10 cellular contexts compared by ENCODE assay signal in the genomic region with DNA sequence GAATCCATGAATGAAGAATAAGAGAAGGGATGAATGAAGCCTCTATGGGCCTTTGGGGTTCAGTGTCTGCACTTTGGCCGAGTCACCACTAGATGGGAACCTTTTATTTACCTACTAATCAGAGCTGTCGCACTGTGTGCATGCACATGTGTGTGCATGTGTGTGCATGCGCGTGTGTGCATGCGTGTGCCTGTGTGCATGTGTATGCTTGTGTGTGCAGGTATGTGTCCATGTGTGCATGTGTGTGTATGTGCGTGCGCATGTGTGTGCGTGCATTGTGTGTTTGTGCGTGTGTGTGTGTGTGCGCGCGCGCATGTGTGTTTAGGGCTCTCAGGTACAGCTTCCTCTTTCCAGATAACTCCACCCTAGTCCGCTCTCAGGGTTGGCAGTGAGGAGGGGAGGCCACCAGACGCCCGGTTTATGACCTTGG. TPM values are rescaled to one million over a fixed set of nuclear protein-coding genes. Genes with fewer than 3 reads are reported as not detected.
DNase-seq lines count a peak whose midpoint lies in the region; ATAC-seq, FAIRE-seq and TF ChIP-seq lines count a peak whose summit lies in the region.
"Had no signal": no experiment of that assay in that cellular context is flagged by ENCODE, and none has a peak within 500 bp of the region (broad histone marks: within the 10 kb centered on the region; RNA-seq: fewer than 3 reads in every experiment).

No MANE protein-coding gene starts in this region.

- H3K36me3 Mint-ChIP-seq in activated CD4-positive, alpha-beta memory T cell treated with anti-CD3 and anti-CD28 coated beads for 36 hours, result peaks cover 9% of the 10 kb centered on the region
- H3K36me3 Mint-ChIP-seq in natural killer cell treated with Interleukin-12 subunit alpha and Interleukin-12 subunit beta and Interleukin-15 and Interleukin-18, amount 100 ng/mL, for 72 hours, result peaks cover 12% of the 10 kb centered on the region

- no peaks in the 10 kb centered on the region for H3K4me1 Mint-ChIP-seq in activated CD4-positive, alpha-beta memory T cell treated with anti-CD3 and anti-CD28 coated beads for 36 hours (ENCODE audit: low read depth)
- H3K4me1 Mint-ChIP-seq in natural killer cell treated with Interleukin-12 subunit alpha and Interleukin-12 subunit beta and Interleukin-15 and Interleukin-18, amount 100 ng/mL, for 72 hours (ENCODE audit: low read depth in 2 of 2), result peaks cover 0 to 4% of the 10 kb centered on the region in 2 donors

- H3K9me3 Mint-ChIP-seq in activated CD4-positive, alpha-beta memory T cell treated with anti-CD3 and anti-CD28 coated beads for 36 hours, result peaks cover 44% of the 10 kb centered on the region
- H3K9me3 Mint-ChIP-seq in natural killer cell treated with Interleukin-12 subunit alpha and Interleukin-12 subunit beta and Interleukin-15 and Interleukin-18, amount 100 ng/mL, for 72 hours, result peaks cover 11% of the 10 kb centered on the region

- H3K9ac ChIP-seq in DND-41 (ENCODE audit: low read depth, low read length), result no peak overlapping the region
- H3K9ac ChIP-seq in HepG2 (ENCODE audit: insufficient read depth, low read depth, low read length), result no peak overlapping the region

- intact Hi-C loops in activated CD4-positive, alpha-beta memory T cell treated with anti-CD3 and anti-CD28 coated beads for 36 hours (cut with micrococcal nuclease), result loop anchor here (1.0 kb wide), 1 partner anchor 30 kb away; no protein-coding TSS in a partner anchor
- intact Hi-C loops in HepG2 (cut with micrococcal nuclease; ENCODE audit: unreplicated experiment), result no loop called here

- no peaks in the 10 kb centered on the region for H3K4me1 ChIP-seq in DND-41 (ENCODE audit: insufficient read depth, low read length)
- no peaks in the 10 kb centered on the region for H3K4me1 ChIP-seq in HepG2 (ENCODE audit: insufficient read depth, low read length)

- no peak overlapping the region for H3K4me3 ChIP-seq in DND-41 (ENCODE audit: low read depth in 1 of 2, low read length in 2 of 2)
- H3K4me3 ChIP-seq in HepG2 (replicated peaks in 1 of 3; ENCODE audit: insufficient read depth in 1 of 3, low read depth in 2 of 3, low read length in 3 of 3), result no peak overlapping the region

- ATAC-seq in DND-41 (ENCODE audit: insufficient read depth, low read depth) (0 out of 3 replicates have a peak, but pooled peaks have one; percentile 39), HepG2 (peak; percentile 71), GM18867 (IDR thresholded peaks at IDR 0.05; ENCODE audit: unreplicated experiment) (no peak)
- no peak for ATAC-seq in natural killer cell treated with Interleukin-12 subunit alpha and Interleukin-12 subunit beta and Interleukin-15 and Interleukin-18, amount 100 ng/mL, for 72 hours

- DNase-seq in DND-41 (peak; percentile 22), KBM-7 (peak; percentile 83), HepG2 (ENCODE audit: low spot score) (peak; percentile 35), foreskin melanocyte (no peak), retina (no peak)
- DNase-seq in activated CD4-positive, alpha-beta memory T cell treated with anti-CD3 and anti-CD28 coated beads for 36 hours, result peak; percentile 29
- DNase-seq in natural killer cell treated with Interleukin-12 subunit alpha and Interleukin-12 subunit beta and Interleukin-15 and Interleukin-18, amount 100 ng/mL, for 72 hours (ENCODE audit: low spot score), result no peak

- no peak overlapping the region for H3K4me3 Mint-ChIP-seq in activated CD4-positive, alpha-beta memory T cell treated with anti-CD3 and anti-CD28 coated beads for 36 hours
- H3K4me3 Mint-ChIP-seq in natural killer cell treated with Interleukin-12 subunit alpha and Interleukin-12 subunit beta and Interleukin-15 and Interleukin-18, amount 100 ng/mL, for 72 hours, result no peak overlapping the region

- in situ Hi-C loops in KBM-7 (cut with MboI; ENCODE audit: low pct_unique_long_range_greater_than_20kb, low sequenced_read_pairs), result no loop called here
- in situ Hi-C loops in HepG2 (cut with HindIII; ENCODE audit: extremely low pct_ligation_motif_present, low pct_unique_long_range_greater_than_20kb), result no loop called here

- H3K27ac ChIP-seq in DND-41 (ENCODE audit: low read length) (no peak overlapping the region), HepG2 (ENCODE audit: extremely low read length, insufficient read depth, low read length) (no peak overlapping the region)

- H2AFZ ChIP-seq in DND-41 (ENCODE audit: low read depth, low read length) (no peak overlapping the region), HepG2 (ENCODE audit: low read length) (no peak overlapping the region)

- CTCF ChIA-PET in activated CD4-positive, alpha-beta memory T cell treated with anti-CD3 and anti-CD28 coated beads for 36 hours (lab: Charles Lee), result interaction anchor here (0.9 to 6.4 kb wide), 5 partner anchors 14 to 48 kb away, joined by 3 to 58 read pairs (median 4); no protein-coding TSS in a partner anchor
- CTCF ChIA-PET in HepG2 (lab: Yijun Ruan, JAX; ENCODE audit: low intra/inter-chr PET ratio, low total read pairs), result no interaction called here

- H3K9me3 ChIP-seq in DND-41 (ENCODE audit: insufficient read depth, low read length, severe bottlenecking), result peaks cover 19% of the 10 kb centered on the region
- H3K9me3 ChIP-seq in HepG2 (ENCODE audit: low read length), result peaks cover 10% of the 10 kb centered on the region

- POLR2A ChIA-PET in activated CD4-positive, alpha-beta memory T cell treated with anti-CD3 and anti-CD28 coated beads for 36 hours (lab: Charles Lee), result no interaction called here
- POLR2A ChIA-PET in HepG2 (lab: Yijun Ruan, JAX), result no interaction called here

- H3K79me2 ChIP-seq in DND-41 (ENCODE audit: insufficient read depth, low read length) (no peaks in the 10 kb centered on the region), HepG2 (ENCODE audit: insufficient read depth, low read length) (no peaks in the 10 kb centered on the region)

- 26% methylated on average over 4 of the region's 16 CpGs for WGBS in HepG2 (ENCODE audit: low lambda C conversion rate)

- no peak overlapping the region for H3K27ac Mint-ChIP-seq in activated CD4-positive, alpha-beta memory T cell treated with anti-CD3 and anti-CD28 coated beads for 36 hours
- no peak overlapping the region for H3K27ac Mint-ChIP-seq in natural killer cell treated with Interleukin-12 subunit alpha and Interleukin-12 subunit beta and Interleukin-15 and Interleukin-18, amount 100 ng/mL, for 72 hours

- peak; percentile 63 for TF ChIP-seq CTCF in DND-41 (IDR thresholded peaks at IDR 0.05; ENCODE audit: borderline replicate concordance, extremely low read depth, low read length, poor library complexity, severe bottlenecking)
- TF ChIP-seq CTCF in HepG2 (CRISPR knock-in tag; IDR thresholded peaks at IDR 0.05), result peak; percentile 57

- TF ChIP-seq RAD21 in HepG2 (CRISPR knock-in tag; IDR thresholded peaks at IDR 0.05), result no peak

- no peaks in the 10 kb centered on the region for H3K27me3 ChIP-seq in DND-41 (ENCODE audit: insufficient read depth, low read length, poor library complexity)
- H3K27me3 ChIP-seq in HepG2 (ENCODE audit: control insufficient read depth in 1 of 2, insufficient read depth in 2 of 2, low read length in 2 of 2), result peaks cover 2 to 31% of the 10 kb centered on the region in 2 experiments; a peak in 3 of 5 replicates

- TF ChIP-seq POLR2A in HepG2 (IDR thresholded peaks at IDR 0.05; ENCODE audit: insufficient read depth in 1 of 2, low read depth in 2 of 2, low read length in 2 of 2), result no peak

- FAIRE-seq in HepG2 (lab: Jason Lieb, UNC), result peak; percentile 15
- FAIRE-seq: colon had no signal

- no peak overlapping the region for H3K4me2 ChIP-seq in DND-41 (ENCODE audit: insufficient read depth, low read length)
- H3K4me2 ChIP-seq in HepG2 (ENCODE audit: low read depth, low read length), result no peak overlapping the region

- BruUV-seq in HepG2 (replicated peaks; lab: Mats Ljungman, UMichigan), result no TSS peak

- TF ChIP-seq EP300 in HepG2 (IDR thresholded peaks at IDR 0.05; ENCODE audit: low read depth in 2 of 2, low read length in 2 of 2) (no peak), HepG2 (CRISPR knock-in tag; IDR thresholded peaks at IDR 0.05; ENCODE audit: borderline replicate concordance) (no peak)

- H3K36me3 ChIP-seq in DND-41 (ENCODE audit: insufficient read depth, low read length) (no peaks in the 10 kb centered on the region), HepG2 (replicated peaks in 1 of 2; ENCODE audit: control insufficient read depth in 1 of 2, insufficient read depth in 2 of 2, low read length in 2 of 2) (no peaks in the 10 kb centered on the region)

- H4K20me1 ChIP-seq in DND-41 (ENCODE audit: insufficient read depth, low read length) (peaks cover 4% of the 10 kb centered on the region; the same call in 1 of the 2 replicates), HepG2 (ENCODE audit: insufficient read depth, low read length) (no peaks in the 10 kb centered on the region)

- peaks cover 2% of the 10 kb centered on the region for H3K27me3 Mint-ChIP-seq in activated CD4-positive, alpha-beta memory T cell treated with anti-CD3 and anti-CD28 coated beads for 36 hours
- peaks cover 15 to 17% of the 10 kb centered on the region in 2 donors for H3K27me3 Mint-ChIP-seq in natural killer cell treated with Interleukin-12 subunit alpha and Interleukin-12 subunit beta and Interleukin-15 and Interleukin-18, amount 100 ng/mL, for 72 hours

RNA-seq across cellular contexts. Expression of gene UBXN10, which starts 20.4 kb away (rescaled TPM):
- total RNA-seq in activated CD4-positive, alpha-beta memory T cell treated with anti-CD3 and anti-CD28 coated beads for 36 hours, result under 1 TPM; 0.53 to 0.55 TPM
- 0.04 TPM in 1 of 2 replicates, not detected in the other for total RNA-seq in HepG2 (2016; rRNA removed; fragmentation: Illumina TruSeq; extraction: Trizol)
- total RNA-seq in HepG2 (2016; cell fraction: cytosol; rRNA removed; fragmentation: Illumina TruSeq; extraction: Trizol; ENCODE audit: low read depth), result not detected in 2 replicates
- 0.03 and 0.04 TPM in 2 replicates for total RNA-seq in HepG2 (2016; cell fraction: insoluble cytoplasmic fraction; rRNA removed; fragmentation: Illumina TruSeq; extraction: Trizol)
- 0.03 TPM in 2 replicates for total RNA-seq in HepG2 (2016; cell fraction: membrane; rRNA removed; fragmentation: Illumina TruSeq; extraction: Trizol)
- 0.09 TPM in 1 of 2 replicates, not detected in the other for total RNA-seq in HepG2 (2016; cell fraction: nucleus; rRNA removed; fragmentation: Illumina TruSeq; extraction: Trizol)
- 0.05 and 0.07 TPM in 2 replicates for polyA plus RNA-seq in HepG2 (2011; rRNA removed)
- polyA plus RNA-seq in HepG2 (2011; cell fraction: cytosol; rRNA removed), result 0.05 and 0.06 TPM in 2 replicates
- polyA plus RNA-seq in HepG2 (2011; cell fraction: nucleus; rRNA removed), result 0.03 and 0.08 TPM in 2 replicates
- 0.05 and 0.17 TPM in 2 replicates for polyA plus RNA-seq in HepG2 (2012)
- polyA plus RNA-seq in HepG2 (2016; cell fraction: cytosol; fragmentation: Illumina TruSeq; extraction: Trizol; ENCODE audit: low read depth), result not detected in 2 replicates
- 0.04 TPM in 1 of 2 replicates, not detected in the other for polyA plus RNA-seq in HepG2 (2016; cell fraction: insoluble cytoplasmic fraction; fragmentation: Illumina TruSeq; extraction: Trizol; ENCODE audit: low read depth)
- polyA plus RNA-seq in HepG2 (2016; cell fraction: membrane; fragmentation: Illumina TruSeq; extraction: Trizol; ENCODE audit: low read depth), result not detected in 2 replicates
- not detected in 2 replicates for polyA plus RNA-seq in HepG2 (2016; cell fraction: nucleus; fragmentation: Illumina TruSeq; extraction: Trizol; ENCODE audit: insufficient read depth, low read depth)
- 0.18 TPM in 1 of 2 replicates, not detected in the other for polyA minus RNA-seq in HepG2 (2011; rRNA and poly(A)+ RNA removed; ENCODE audit: low replicate concordance)
- not detected in 2 replicates for polyA minus RNA-seq in HepG2 (2011; cell fraction: cytosol; rRNA and poly(A)+ RNA removed)
- 0.13 and 0.25 TPM in 2 replicates for polyA minus RNA-seq in HepG2 (2011; cell fraction: nucleus; rRNA and poly(A)+ RNA removed)
- total RNA-seq in natural killer cell treated with Interleukin-12 subunit alpha and Interleukin-12 subunit beta and Interleukin-15 and Interleukin-18, amount 100 ng/mL, for 72 hours, result under 1 TPM; 0.26 to 0.56 TPM

RNA-seq across cellular contexts. Expression of gene PLA2G2C, which starts 20.8 kb away (rescaled TPM):
- under 1 TPM; 0.43 to 0.44 TPM for total RNA-seq in activated CD4-positive, alpha-beta memory T cell treated with anti-CD3 and anti-CD28 coated beads for 36 hours
- total RNA-seq in HepG2 (2016; rRNA removed; fragmentation: Illumina TruSeq; extraction: Trizol), result not detected in 2 replicates
- total RNA-seq in HepG2 (2016; cell fraction: cytosol; rRNA removed; fragmentation: Illumina TruSeq; extraction: Trizol; ENCODE audit: low read depth), result not detected in 2 replicates
- total RNA-seq in HepG2 (2016; cell fraction: insoluble cytoplasmic fraction; rRNA removed; fragmentation: Illumina TruSeq; extraction: Trizol), result not detected in 2 replicates
- total RNA-seq in HepG2 (2016; cell fraction: membrane; rRNA removed; fragmentation: Illumina TruSeq; extraction: Trizol), result not detected in 2 replicates
- not detected in 2 replicates for total RNA-seq in HepG2 (2016; cell fraction: nucleus; rRNA removed; fragmentation: Illumina TruSeq; extraction: Trizol)
- polyA plus RNA-seq in HepG2 (2011; rRNA removed), result not detected in 2 replicates
- not detected in 2 replicates for polyA plus RNA-seq in HepG2 (2011; cell fraction: cytosol; rRNA removed)
- not detected in 2 replicates for polyA plus RNA-seq in HepG2 (2011; cell fraction: nucleus; rRNA removed)
- polyA plus RNA-seq in HepG2 (2012), result not detected in 2 replicates
- not detected in 2 replicates for polyA plus RNA-seq in HepG2 (2016; cell fraction: cytosol; fragmentation: Illumina TruSeq; extraction: Trizol; ENCODE audit: low read depth)
- not detected in 2 replicates for polyA plus RNA-seq in HepG2 (2016; cell fraction: insoluble cytoplasmic fraction; fragmentation: Illumina TruSeq; extraction: Trizol; ENCODE audit: low read depth)
- polyA plus RNA-seq in HepG2 (2016; cell fraction: membrane; fragmentation: Illumina TruSeq; extraction: Trizol; ENCODE audit: low read depth), result not detected in 2 replicates
- not detected in 2 replicates for polyA plus RNA-seq in HepG2 (2016; cell fraction: nucleus; fragmentation: Illumina TruSeq; extraction: Trizol; ENCODE audit: insufficient read depth, low read depth)
- polyA minus RNA-seq in HepG2 (2011; rRNA and poly(A)+ RNA removed; ENCODE audit: low replicate concordance), result not detected in 2 replicates
- polyA minus RNA-seq in HepG2 (2011; cell fraction: cytosol; rRNA and poly(A)+ RNA removed), result not detected in 2 replicates
- not detected in 2 replicates for polyA minus RNA-seq in HepG2 (2011; cell fraction: nucleus; rRNA and poly(A)+ RNA removed)
- under 1 TPM in 1 of 2 donors, not detected in 1; 0.17 TPM for total RNA-seq in natural killer cell treated with Interleukin-12 subunit alpha and Interleukin-12 subunit beta and Interleukin-15 and Interleukin-18, amount 100 ng/mL, for 72 hours

RNA-seq across cellular contexts. Expression of gene PLA2G2F, which starts 26.4 kb away (rescaled TPM):
- not detected for total RNA-seq in activated CD4-positive, alpha-beta memory T cell treated with anti-CD3 and anti-CD28 coated beads for 36 hours
- not detected in 2 replicates for total RNA-seq in HepG2 (2016; rRNA removed; fragmentation: Illumina TruSeq; extraction: Trizol)
- not detected in 2 replicates for total RNA-seq in HepG2 (2016; cell fraction: cytosol; rRNA removed; fragmentation: Illumina TruSeq; extraction: Trizol; ENCODE audit: low read depth)
- total RNA-seq in HepG2 (2016; cell fraction: insoluble cytoplasmic fraction; rRNA removed; fragmentation: Illumina TruSeq; extraction: Trizol), result not detected in 2 replicates
- total RNA-seq in HepG2 (2016; cell fraction: membrane; rRNA removed; fragmentation: Illumina TruSeq; extraction: Trizol), result not detected in 2 replicates
- not detected in 2 replicates for total RNA-seq in HepG2 (2016; cell fraction: nucleus; rRNA removed; fragmentation: Illumina TruSeq; extraction: Trizol)
- polyA plus RNA-seq in HepG2 (2011; rRNA removed), result not detected in 2 replicates
- not detected in 2 replicates for polyA plus RNA-seq in HepG2 (2011; cell fraction: cytosol; rRNA removed)
- 0.06 TPM in 1 of 2 replicates, not detected in the other for polyA plus RNA-seq in HepG2 (2011; cell fraction: nucleus; rRNA removed)
- not detected in 2 replicates for polyA plus RNA-seq in HepG2 (2012)
- polyA plus RNA-seq in HepG2 (2016; cell fraction: cytosol; fragmentation: Illumina TruSeq; extraction: Trizol; ENCODE audit: low read depth), result not detected in 2 replicates
- polyA plus RNA-seq in HepG2 (2016; cell fraction: insoluble cytoplasmic fraction; fragmentation: Illumina TruSeq; extraction: Trizol; ENCODE audit: low read depth), result not detected in 2 replicates
- polyA plus RNA-seq in HepG2 (2016; cell fraction: membrane; fragmentation: Illumina TruSeq; extraction: Trizol; ENCODE audit: low read depth), result not detected in 2 replicates
- polyA plus RNA-seq in HepG2 (2016; cell fraction: nucleus; fragmentation: Illumina TruSeq; extraction: Trizol; ENCODE audit: insufficient read depth, low read depth), result not detected in 2 replicates
- polyA minus RNA-seq in HepG2 (2011; rRNA and poly(A)+ RNA removed; ENCODE audit: low replicate concordance), result not detected in 2 replicates
- not detected in 2 replicates for polyA minus RNA-seq in HepG2 (2011; cell fraction: cytosol; rRNA and poly(A)+ RNA removed)
- polyA minus RNA-seq in HepG2 (2011; cell fraction: nucleus; rRNA and poly(A)+ RNA removed), result not detected in 2 replicates
- not detected for total RNA-seq in natural killer cell treated with Interleukin-12 subunit alpha and Interleukin-12 subunit beta and Interleukin-15 and Interleukin-18, amount 100 ng/mL, for 72 hours
- total RNA-seq: right cardiac atrium had no signal
- polyA plus RNA-seq: right cardiac atrium had no signal

RNA-seq across cellular contexts. Expression of gene PLA2G2D, which starts 46.2 kb away (rescaled TPM):
- total RNA-seq in activated CD4-positive, alpha-beta memory T cell treated with anti-CD3 and anti-CD28 coated beads for 36 hours, result under 1 TPM in 1 of 2 experiments, not detected in 1; 0.07 TPM
- not detected in 2 replicates for total RNA-seq in HepG2 (2016; rRNA removed; fragmentation: Illumina TruSeq; extraction: Trizol)
- total RNA-seq in HepG2 (2016; cell fraction: cytosol; rRNA removed; fragmentation: Illumina TruSeq; extraction: Trizol; ENCODE audit: low read depth), result not detected in 2 replicates
- not detected in 2 replicates for total RNA-seq in HepG2 (2016; cell fraction: insoluble cytoplasmic fraction; rRNA removed; fragmentation: Illumina TruSeq; extraction: Trizol)
- not detected in 2 replicates for total RNA-seq in HepG2 (2016; cell fraction: membrane; rRNA removed; fragmentation: Illumina TruSeq; extraction: Trizol)
- not detected in 2 replicates for total RNA-seq in HepG2 (2016; cell fraction: nucleus; rRNA removed; fragmentation: Illumina TruSeq; extraction: Trizol)
- polyA plus RNA-seq in HepG2 (2011; rRNA removed), result not detected in 2 replicates
- polyA plus RNA-seq in HepG2 (2011; cell fraction: cytosol; rRNA removed), result not detected in 2 replicates
- not detected in 2 replicates for polyA plus RNA-seq in HepG2 (2011; cell fraction: nucleus; rRNA removed)
- polyA plus RNA-seq in HepG2 (2012), result not detected in 2 replicates
- polyA plus RNA-seq in HepG2 (2016; cell fraction: cytosol; fragmentation: Illumina TruSeq; extraction: Trizol; ENCODE audit: low read depth), result not detected in 2 replicates
- polyA plus RNA-seq in HepG2 (2016; cell fraction: insoluble cytoplasmic fraction; fragmentation: Illumina TruSeq; extraction: Trizol; ENCODE audit: low read depth), result not detected in 2 replicates
- not detected in 2 replicates for polyA plus RNA-seq in HepG2 (2016; cell fraction: membrane; fragmentation: Illumina TruSeq; extraction: Trizol; ENCODE audit: low read depth)
- not detected in 2 replicates for polyA plus RNA-seq in HepG2 (2016; cell fraction: nucleus; fragmentation: Illumina TruSeq; extraction: Trizol; ENCODE audit: insufficient read depth, low read depth)
- not detected in 2 replicates for polyA minus RNA-seq in HepG2 (2011; rRNA and poly(A)+ RNA removed; ENCODE audit: low replicate concordance)
- polyA minus RNA-seq in HepG2 (2011; cell fraction: cytosol; rRNA and poly(A)+ RNA removed), result not detected in 2 replicates
- polyA minus RNA-seq in HepG2 (2011; cell fraction: nucleus; rRNA and poly(A)+ RNA removed), result not detected in 2 replicates
- not detected for total RNA-seq in natural killer cell treated with Interleukin-12 subunit alpha and Interleukin-12 subunit beta and Interleukin-15 and Interleukin-18, amount 100 ng/mL, for 72 hours
- total RNA-seq: right cardiac atrium had no signal
- polyA plus RNA-seq: right cardiac atrium had no signal

Comparison
In these comparisons a context has a peak if more than half of its experiments do, and no peak if none do; other contexts are left out.
1. ATAC-seq: peak in DND-41 (single experiment) and HepG2 (single experiment); none in natural killer cell treated with Interleukin-12 subunit alpha and Interleukin-12 subunit beta and Interleukin-15 and Interleukin-18, amount 100 ng/mL, for 72 hours (0 of 2) and GM18867 (single experiment).
2. DNase-seq: peak in DND-41 (single experiment), KBM-7 (single experiment), activated CD4-positive, alpha-beta memory T cell treated with anti-CD3 and anti-CD28 coated beads for 36 hours (single experiment) and HepG2 (single experiment); none in natural killer cell treated with Interleukin-12 subunit alpha and Interleukin-12 subunit beta and Interleukin-15 and Interleukin-18, amount 100 ng/mL, for 72 hours (single experiment), foreskin melanocyte (single experiment) and retina (single experiment).